In the genomic region with DNA sequence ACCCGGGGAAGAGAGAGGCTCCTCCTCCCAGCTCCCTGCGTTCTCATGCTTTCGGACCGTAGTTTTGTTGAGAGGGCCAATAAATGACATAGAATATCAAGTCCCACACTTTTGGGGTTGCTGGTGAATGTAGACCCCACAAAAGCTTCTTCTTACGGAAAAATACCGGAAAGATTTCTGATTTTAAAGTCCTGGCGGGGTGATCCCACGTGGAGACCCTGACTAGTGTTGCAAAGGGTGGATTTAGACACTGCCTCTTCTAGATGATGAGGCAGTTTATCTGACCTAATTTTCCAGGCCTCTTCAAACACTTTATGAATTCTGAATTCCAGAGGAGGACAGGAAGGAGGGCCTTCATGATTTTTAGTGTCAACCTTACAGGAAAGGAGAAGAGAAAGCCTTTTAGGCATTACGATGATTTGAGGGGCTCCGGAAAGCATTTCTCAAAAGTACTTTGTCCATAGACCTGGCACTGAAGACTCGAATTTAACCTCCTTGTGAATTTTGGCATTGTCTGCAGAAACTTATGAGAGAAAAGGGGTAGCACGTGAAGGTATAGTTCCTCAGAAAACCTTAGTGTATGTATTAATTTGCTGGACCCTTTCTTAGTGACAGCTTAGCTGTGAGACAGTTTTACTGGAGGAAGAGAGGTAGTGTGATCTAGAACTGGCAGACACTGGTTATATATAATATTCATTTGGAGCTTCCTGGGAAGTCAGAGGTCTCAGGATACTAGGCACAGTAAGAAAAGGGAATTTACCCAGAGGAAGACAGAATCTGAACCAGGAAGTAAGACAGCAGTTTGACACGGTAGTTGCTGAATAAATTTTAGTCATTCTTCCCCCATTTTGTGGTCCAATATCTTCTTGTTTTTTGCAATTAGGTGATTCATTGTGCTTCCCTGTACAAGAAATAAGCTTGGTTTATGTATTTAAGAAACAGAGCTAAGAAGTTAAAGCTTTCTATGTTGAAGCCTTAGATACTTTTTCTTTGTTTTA, we compare ENCODE assay signal across 6 cellular contexts. TPM values are rescaled to one million over a fixed set of nuclear protein-coding genes. Genes with fewer than 3 reads are reported as not detected.
DNase-seq lines count a peak whose midpoint lies in the region; ATAC-seq and TF ChIP-seq lines count a peak whose summit lies in the region.

No MANE protein-coding gene starts in this region.

- H3K4me1 Mint-ChIP-seq in type B pancreatic cell (ENCODE audit: unreplicated experiment): peaks cover 14% of the 10 kb centered on the region

- peaks cover 9% of the 10 kb centered on the region for H3K36me3 Mint-ChIP-seq in type B pancreatic cell

- peak overlapping the region; percentile 94 for H3K4me3 Mint-ChIP-seq in type B pancreatic cell

- H3K27me3 ChIP-seq in ACC112 (ENCODE audit: insufficient read depth, low read length): no peaks in the 10 kb centered on the region
- H3K27me3 ChIP-seq in SJSA1 (replicated peaks): no peaks in the 10 kb centered on the region

- H3K9me3 Mint-ChIP-seq in type B pancreatic cell: no peaks in the 10 kb centered on the region

- DNase-seq in SJSA1 (ENCODE audit: low read depth in 1 of 2, low spot score in 2 of 2) (peak in 1 of 2 experiments; percentile 81), hepatic stellate cell (ENCODE audit: low spot score) (peak; percentile 65), type B pancreatic cell (ENCODE audit: extremely low spot score, unreplicated experiment) (no peak), NCI-H1105 treated with DMSO at 0.1 percent for 48 hours (lab: John Stamatoyannopoulos, UW) (no peak)

- H3K27ac ChIP-seq in ACC112 (ENCODE audit: low read depth, low read length) (peak overlapping the region; percentile 91), SJSA1 (peak overlapping the region; percentile 95)

- peak overlapping the region; percentile 94 for H3K4me3 ChIP-seq in ACC112 (ENCODE audit: low read depth, low read length)
- H3K4me3 ChIP-seq in SJSA1: peak overlapping the region; percentile 81

- peaks cover 22% of the 10 kb centered on the region for H3K4me1 ChIP-seq in ACC112 (ENCODE audit: control insufficient read depth, insufficient read depth, low read length, unreplicated experiment)
- H3K4me1 ChIP-seq in SJSA1 (replicated peaks): peaks cover 49% of the 10 kb centered on the region

- no peak for TF ChIP-seq CTCF in type B pancreatic cell (conservative IDR thresholded peaks at IDR 0.05)

- peaks cover 21% of the 10 kb centered on the region for H3K79me2 ChIP-seq in ACC112 (ENCODE audit: control insufficient read depth, insufficient read depth, low read length, unreplicated experiment)

- ATAC-seq in GM21529 (IDR thresholded peaks at IDR 0.05; ENCODE audit: unreplicated experiment): peak; percentile 2

- peak overlapping the region; percentile 98 for H2AFZ ChIP-seq in ACC112 (ENCODE audit: low read length, unreplicated experiment)

- H3K27ac Mint-ChIP-seq in type B pancreatic cell: peak overlapping the region; percentile 94

- H3K36me3 ChIP-seq in ACC112 (ENCODE audit: insufficient read depth, low read length): peaks cover 3% of the 10 kb centered on the region; the same call in 1 of the 2 replicates
- H3K36me3 ChIP-seq in SJSA1: peaks cover 36% of the 10 kb centered on the region

- H3K9me3 ChIP-seq in SJSA1 (replicated peaks): no peaks in the 10 kb centered on the region

- no peaks in the 10 kb centered on the region for H3K27me3 Mint-ChIP-seq in type B pancreatic cell

RNA-seq across cellular contexts. Expression of gene TMEM167B, which starts 0.9 kb away (rescaled TPM):
- total RNA-seq in SJSA1 (2014; rRNA removed; shearing (Covaris generic)): 18.7 and 36.3 TPM in 2 replicates
- 29.6 and 38.8 TPM in 2 replicates for total RNA-seq in type B pancreatic cell (ENCODE audit: low replicate concordance)

RNA-seq across cellular contexts. Expression of gene TAF13, which starts 15.7 kb away (rescaled TPM):
- total RNA-seq in SJSA1 (2014; rRNA removed; shearing (Covaris generic)): 96.5 and 137 TPM in 2 replicates
- 30.0 and 37.8 TPM in 2 replicates for total RNA-seq in type B pancreatic cell (ENCODE audit: low replicate concordance)

RNA-seq across cellular contexts. Expression of gene ELAPOR1, which starts 22.4 kb away (rescaled TPM):
- 0.63 and 1.2 TPM in 2 replicates for total RNA-seq in SJSA1 (2014; rRNA removed; shearing (Covaris generic))
- 25.6 and 27.4 TPM in 2 replicates for total RNA-seq in type B pancreatic cell (ENCODE audit: low replicate concordance)

RNA-seq across cellular contexts. Expression of gene WDR47, which starts 49.6 kb away (rescaled TPM):
- total RNA-seq in SJSA1 (2014; rRNA removed; shearing (Covaris generic)): 20.0 and 20.9 TPM in 2 replicates
- total RNA-seq in type B pancreatic cell (ENCODE audit: low replicate concordance): 12.6 and 15.2 TPM in 2 replicates

Comparison
In these comparisons a context has a peak if more than half of its experiments do, and no peak if none do; other contexts are left out.
1. RNA of gene ELAPOR1, which starts 22.4 kb away (total RNA-seq): 25.6 to 27.4 TPM in type B pancreatic cell; 0.63 to 1.2 TPM in SJSA1; every median in the first group is over 10 times any median in the second.